ENCODE assay signal across 8 cellular contexts in genomic region chr10:6088721-6089333, GRCh38. TPM values are rescaled to one million over a fixed set of nuclear protein-coding genes. Genes with fewer than 3 reads are reported as not detected.
DNase-seq lines count a peak whose midpoint lies in the region; ATAC-seq and TF ChIP-seq lines count a peak whose summit lies in the region.

TSS of gene RBM17 (plus strand) at chr10:6089034. CDS start at chr10:6097066, 8,032 bp downstream.

- H3K27me3 Mint-ChIP-seq in activated T-cell treated with anti-CD3 and anti-CD28 coated beads, Interleukin-2, amount 50 U/mL, for 4 hours (ENCODE audit: low read depth) = no peaks in the 10 kb centered on the region

- H3K9me3 ChIP-seq in PC-3 (ENCODE audit: low read length) (no peaks in the 10 kb centered on the region), esophagus (ENCODE audit: control insufficient read depth in 2 of 2, insufficient read depth in 1 of 2, low read depth in 1 of 2, low read length in 1 of 2) (no peaks in the 10 kb centered on the region), muscle layer of duodenum (ENCODE audit: control insufficient read depth in 1 of 2, low read length in 2 of 2) (no peaks in the 10 kb centered on the region)

- DNase-seq in DMS79 treated with DMSO at 0.1 percent for 48 hours (lab: John Stamatoyannopoulos, UW) (peak; percentile 57), PC-3 (peak; percentile 84)
- DNase-seq in Jurkat, Clone E6-1 (ENCODE audit: low read depth, low spot score) = peak; percentile 97
- peak; percentile 98 for DNase-seq in activated T-cell treated with anti-CD3 and anti-CD28 coated beads, Interleukin-2, amount 50 U/mL, for 4 hours
- DNase-seq in stimulated activated CD8-positive, alpha-beta memory T cell treated with anti-CD3 and anti-CD28 coated beads, Interleukin-7, amount 100 ng/mL, for 4 hours (ENCODE audit: low read depth in 2 of 2) = peak; percentile 95

- H3K9me3 Mint-ChIP-seq in activated T-cell treated with anti-CD3 and anti-CD28 coated beads, Interleukin-2, amount 50 U/mL, for 4 hours = no peaks in the 10 kb centered on the region

- H3K9me2 ChIP-seq in PC-3 (replicated peaks; ENCODE audit: low read length) = no peaks in the 10 kb centered on the region

- H3K36me3 ChIP-seq in PC-3 (ENCODE audit: low read depth, low read length) = no peaks in the 10 kb centered on the region; the same call in 1 of the 2 replicates
- H3K36me3 ChIP-seq in esophagus (ENCODE audit: control insufficient read depth in 2 of 2, insufficient read depth in 2 of 2, low read length in 1 of 2) = no peaks in the 10 kb centered on the region
- no peaks in the 10 kb centered on the region for H3K36me3 ChIP-seq in muscle layer of duodenum (ENCODE audit: control insufficient read depth in 1 of 2, insufficient read depth in 2 of 2, low read length in 2 of 2)

- intact Hi-C loops in PC-3 (cut with micrococcal nuclease) = loop anchor here (5.0 to 10.0 kb wide), 3 partner anchors 74 to 313 kb away; no protein-coding TSS in a partner anchor

- H3K4me1 Mint-ChIP-seq in activated T-cell treated with anti-CD3 and anti-CD28 coated beads, Interleukin-2, amount 50 U/mL, for 4 hours (ENCODE audit: low read depth) = peaks cover 72% of the 10 kb centered on the region

- H3K36me3 Mint-ChIP-seq in activated T-cell treated with anti-CD3 and anti-CD28 coated beads, Interleukin-2, amount 50 U/mL, for 4 hours (ENCODE audit: insufficient read depth) = peaks cover 9% of the 10 kb centered on the region

- H3F3A ChIP-seq in PC-3 (ENCODE audit: low read length, unreplicated experiment) = no peaks in the 10 kb centered on the region

- BruUV-seq in PC-3 (replicated peaks; lab: Mats Ljungman, UMichigan) = no TSS peak

- 0 to 1% methylated on average over 44 to 77 of the region's 77 CpGs for WGBS in esophagus, 2 donors

- peaks cover 47% of the 10 kb centered on the region for H3K79me2 ChIP-seq in PC-3 (ENCODE audit: low read length)

- peak; percentile 92 for TF ChIP-seq CTCF in PC-3 (conservative IDR thresholded peaks at IDR 0.05; ENCODE audit: low read depth, low read length)

- H3K27ac ChIP-seq in PC-3 (ENCODE audit: low read length) (no peak within 1 kb of the TSS), esophagus (ENCODE audit: low read depth in 2 of 2, low read length in 1 of 2) (peak within 1 kb of the TSS; percentile 79 to 83), muscle layer of duodenum (ENCODE audit: low read length) (peak within 1 kb of the TSS; percentile 78)

- peak within 1 kb of the TSS; percentile 93 for H3K4me3 ChIP-seq in Jurkat, Clone E6-1 (ENCODE audit: low read length)
- peak within 1 kb of the TSS; percentile 88 for H3K4me3 ChIP-seq in PC-3 (ENCODE audit: low read length)
- peak within 1 kb of the TSS; percentile 92 to 94 for H3K4me3 ChIP-seq in esophagus (ENCODE audit: low read depth in 1 of 2, low read length in 2 of 2)
- H3K4me3 ChIP-seq in muscle layer of duodenum (ENCODE audit: low read depth in 1 of 2, low read length in 2 of 2) = peak within 1 kb of the TSS; percentile 77 to 93

- H3K4me2 ChIP-seq in PC-3 (ENCODE audit: low read length) = peak within 1 kb of the TSS; percentile 89

- H3K4me3 Mint-ChIP-seq in activated T-cell treated with anti-CD3 and anti-CD28 coated beads, Interleukin-2, amount 50 U/mL, for 4 hours = peak within 1 kb of the TSS; percentile 99

- POLR2A ChIA-PET in PC-3 (lab: Charles Lee; ENCODE audit: unreplicated experiment) = no interaction called here

- peak within 1 kb of the TSS; percentile 67; the same call in 1 of the 2 replicates for H2AFZ ChIP-seq in PC-3 (ENCODE audit: low read length)

- ATAC-seq in GM21619 (IDR thresholded peaks at IDR 0.05; ENCODE audit: unreplicated experiment) = peak; percentile 75
- ATAC-seq in PC-3 = peak; percentile 86
- ATAC-seq in activated T-cell treated with anti-CD3 and anti-CD28 coated beads, Interleukin-2, amount 50 U/mL, for 4 hours = peak; percentile 82 to 84

- peaks cover 5% of the 10 kb centered on the region for H3K4me1 ChIP-seq in PC-3 (ENCODE audit: insufficient read depth, low read length)
- peaks cover 0 to 4% of the 10 kb centered on the region in 2 donors for H3K4me1 ChIP-seq in esophagus (ENCODE audit: control insufficient read depth in 2 of 2, insufficient read depth in 2 of 2, low read length in 1 of 2)
- H3K4me1 ChIP-seq in muscle layer of duodenum (ENCODE audit: control insufficient read depth in 1 of 2, insufficient read depth in 2 of 2, low read length in 2 of 2) = peaks cover 11 to 35% of the 10 kb centered on the region in 2 donors

- H3K27me3 ChIP-seq in PC-3 (ENCODE audit: low read length) (no peaks in the 10 kb centered on the region), esophagus (ENCODE audit: control insufficient read depth in 1 of 2, insufficient read depth in 2 of 2, low read length in 2 of 2) (no peaks in the 10 kb centered on the region), muscle layer of duodenum (ENCODE audit: low read depth, low read length) (peaks cover 4% of the 10 kb centered on the region)

- H4K20me1 ChIP-seq in PC-3 (ENCODE audit: low read length) = peaks cover 20% of the 10 kb centered on the region

- CTCF ChIA-PET in PC-3 (lab: Charles Lee) = interaction anchor here (0.7 kb wide), 1 partner anchor 116 kb away, joined by 7 read pairs; no protein-coding TSS in a partner anchor

- peak within 1 kb of the TSS; percentile 88 for H3K9ac ChIP-seq in PC-3 (ENCODE audit: low read length)

RNA-seq across cellular contexts. Expression of gene RBM17, which starts in this region (rescaled TPM):
- 223 TPM for polyA plus RNA-seq in Jurkat, Clone E6-1 (2012; ENCODE audit: insufficient read depth, insufficient read length)
- total RNA-seq in PC-3 (2014; rRNA removed) = 28.4 and 42.0 TPM in 2 replicates
- 100 to 1,000 TPM; 231 to 261 (median 237) TPM for total RNA-seq in activated T-cell treated with anti-CD3 and anti-CD28 coated beads, Interleukin-2, amount 50 U/mL, for 4 hours
- 10 to 100 TPM; 51.2 to 57.3 TPM for polyA plus RNA-seq in esophagus
